21 cellular contexts compared by ENCODE assay signal in the genomic region with DNA sequence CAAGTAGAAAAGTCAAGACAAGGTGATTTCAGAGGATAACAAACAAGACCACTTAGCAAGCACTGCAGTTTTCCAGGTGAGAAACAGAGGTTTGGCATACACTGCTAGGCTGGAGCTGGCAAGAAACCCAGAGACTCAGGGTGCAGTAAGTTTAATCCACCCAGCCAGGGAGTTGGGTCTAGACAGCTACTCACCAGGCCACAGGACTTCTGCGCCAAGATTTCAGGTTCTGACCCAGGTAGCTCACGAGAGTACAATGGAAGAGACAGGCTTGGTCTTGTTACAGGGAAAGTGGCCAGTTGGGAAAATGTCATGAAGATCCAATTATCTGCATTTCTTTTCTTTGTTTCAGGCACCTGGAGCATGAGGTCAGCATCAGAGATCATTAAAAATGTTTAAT. TPM values are rescaled to one million over a fixed set of nuclear protein-coding genes. Genes with fewer than 3 reads are reported as not detected.
DNase-seq lines count a peak whose midpoint lies in the region; ATAC-seq, FAIRE-seq and TF ChIP-seq lines count a peak whose summit lies in the region.
"Had no signal": no experiment of that assay in that cellular context is flagged by ENCODE, and none has a peak within 500 bp of the region (broad histone marks: within the 10 kb centered on the region; RNA-seq: fewer than 3 reads in every experiment).

No MANE protein-coding gene starts in this region.

- ATAC-seq in esophagus mucosa (peak; percentile 56), Right ventricle myocardium inferior (no peak)
- ATAC-seq: A549 had no signal

- no peak overlapping the region for H3K4me3 Mint-ChIP-seq in MCF 10A (ENCODE audit: unreplicated experiment)
- H3K4me3 Mint-ChIP-seq: CD4-positive, alpha-beta T cell had no signal

- no peak for TF ChIP-seq EP300 in suprapubic skin (IDR thresholded peaks at IDR 0.05)

- no peak overlapping the region for H3K4me3 ChIP-seq in suprapubic skin
- H3K4me3 ChIP-seq: A549, HAP-1 had no signal

- no peaks in the 10 kb centered on the region for H3K27me3 ChIP-seq in suprapubic skin

- no peak for TF ChIP-seq POLR2A in suprapubic skin (IDR thresholded peaks at IDR 0.05)

- H3K9me3 Mint-ChIP-seq in MCF 10A (ENCODE audit: unreplicated experiment) = no peaks in the 10 kb centered on the region
- H3K9me3 Mint-ChIP-seq: CD4-positive, alpha-beta T cell had no signal

- no peaks in the 10 kb centered on the region for H3K36me3 Mint-ChIP-seq in MCF 10A (ENCODE audit: insufficient read depth, unreplicated experiment)

- H3K9me3 ChIP-seq in suprapubic skin = no peaks in the 10 kb centered on the region
- H3K9me3 ChIP-seq: A549, Caco-2, HAP-1 had no signal

- no peaks in the 10 kb centered on the region for H3K4me1 Mint-ChIP-seq in MCF 10A (ENCODE audit: insufficient read depth, unreplicated experiment)

- POLR2A ChIA-PET in MCF 10A (lab: Yijun Ruan, JAX) = interaction anchor here (0.9 to 1.2 kb wide), 5 partner anchors 12 to 48 kb away, joined by 3 to 6 read pairs (median 4); no protein-coding TSS in a partner anchor

- no peaks in the 10 kb centered on the region for H3K4me1 ChIP-seq in suprapubic skin
- H3K4me1 ChIP-seq: A549, Caco-2, HAP-1 had no signal

- WGBS in suprapubic skin = 64% methylated on average over 2 of the region's 2 CpGs

- H3K36me3 ChIP-seq in suprapubic skin = no peaks in the 10 kb centered on the region
- H3K36me3 ChIP-seq: HAP-1 had no signal

- peaks cover 4% of the 10 kb centered on the region for H3K27me3 Mint-ChIP-seq in MCF 10A (ENCODE audit: insufficient read depth, unreplicated experiment)

- intact Hi-C loops in MCF 10A (cut with micrococcal nuclease) (no loop called here), Right ventricle myocardium inferior (cut with DNase I) (no loop called here)

- TF ChIP-seq CTCF in MCF 10A (IDR thresholded peaks at IDR 0.05; ENCODE audit: unreplicated experiment) (no peak), suprapubic skin (IDR thresholded peaks at IDR 0.05) (no peak), GM20000 (IDR thresholded peaks at IDR 0.05; ENCODE audit: extremely low read depth, missing control alignments) (no peak)

- DNase-seq in NCI-H1105 treated with DMSO at 0.1 percent for 48 hours (lab: John Stamatoyannopoulos, UW) (peak; percentile 15), NCI-H1105 (lab: John Stamatoyannopoulos, UW) (no peak), MCF 10A (ENCODE audit: unreplicated experiment) (peak; percentile 23), suprapubic skin (ENCODE audit: low spot score in 2 of 2) (no peak), urothelium cell line (ENCODE audit: low spot score) (no peak), GM20000 (ENCODE audit: low spot score) (no peak), Right ventricle myocardium inferior (ENCODE audit: missing footprints) (no peak)
- DNase-seq: AML-193; Caco-2; CD4-positive, alpha-beta T cell had no signal

- CTCF ChIA-PET in MCF 10A (lab: Yijun Ruan, JAX) = interaction anchor here (1.3 kb wide), 1 partner anchor 12 kb away, joined by 5 read pairs; no protein-coding TSS in a partner anchor

- BruUV-seq in MCF 10A (replicated peaks; lab: Mats Ljungman, UMichigan) = no TSS peak

- H3K27ac ChIP-seq in suprapubic skin = peak overlapping the region; percentile 24
- H3K27ac ChIP-seq: 22Rv1, A549, C4-2B had no signal

- no peak for FAIRE-seq in urothelium cell line (lab: Jason Lieb, UNC)
- FAIRE-seq: A549, D721Med, G401.6, GM12892, GM18507 had no signal

- no peak overlapping the region for H3K27ac Mint-ChIP-seq in MCF 10A (ENCODE audit: low read depth, unreplicated experiment)
- H3K27ac Mint-ChIP-seq: CD4-positive, alpha-beta T cell had no signal

RNA-seq across cellular contexts. Expression of a gene that starts 9.8 kb away (rescaled TPM):
- not detected in 2 replicates for total RNA-seq in MCF 10A (2022)
- not detected for total RNA-seq in esophagus mucosa
- not detected for total RNA-seq in suprapubic skin
- not detected for total RNA-seq in Right ventricle myocardium inferior
- total RNA-seq: Caco-2; CD4-positive, alpha-beta T cell; H4; HT-29 had no signal

Comparison
In these comparisons a context has a peak if more than half of its experiments do, and no peak if none do; other contexts are left out.
1. DNase-seq: peak in NCI-H1105 treated with DMSO at 0.1 percent for 48 hours (single experiment) and MCF 10A (single experiment); none in NCI-H1105 (single experiment), suprapubic skin (0 of 2), urothelium cell line (single experiment), GM20000 (single experiment) and Right ventricle myocardium inferior (single experiment).